8 cellular contexts compared by ENCODE assay signal in genomic region chr6:26401987-26402658, GRCh38. TPM values are rescaled to one million over a fixed set of nuclear protein-coding genes. Genes with fewer than 3 reads are reported as not detected.
A peak's percentile ranks its signal among the peaks of the same experiment; 100 is the strongest.
DNase-seq lines count a peak whose midpoint lies in the region; ATAC-seq and TF ChIP-seq lines count a peak whose summit lies in the region.

TSS of gene BTN3A1 (plus strand) at chr6:26402275. CDS start at chr6:26405564, 3,289 bp downstream.

- H3K9me3 ChIP-seq in adipocyte (ENCODE audit: control insufficient read depth, low read length): no peaks in the 10 kb centered on the region
- no peaks in the 10 kb centered on the region for H3K9me3 ChIP-seq in parathyroid adenoma (ENCODE audit: control insufficient read depth, low read length)
- no peaks in the 10 kb centered on the region for H3K9me3 ChIP-seq in transverse colon

- peak within 1 kb of the TSS; percentile 79 for H2AFZ ChIP-seq in parathyroid adenoma

- WGBS in transverse colon (ENCODE audit: low coverage in 1 of 2), 2 donors: 0 to 1% methylated on average over 7 to 9 of the region's 9 CpGs

- peak within 1 kb of the TSS; percentile 98 for H3K4me3 ChIP-seq in GM08714 (ENCODE audit: low read length)
- H3K4me3 ChIP-seq in adipocyte (ENCODE audit: low read length): peak within 1 kb of the TSS; percentile 92
- peak within 1 kb of the TSS; percentile 93 for H3K4me3 ChIP-seq in parathyroid adenoma (ENCODE audit: low read depth, low read length)
- peak within 1 kb of the TSS; percentile 44 to 86 (median 65) for H3K4me3 ChIP-seq in transverse colon

- TF ChIP-seq POLR2A in transverse colon (IDR thresholded peaks at IDR 0.05): peak; percentile 37

- CTCF ChIA-PET in HEK293T (lab: Yijun Ruan, JAX): no interaction called here

- H3K36me3 ChIP-seq in adipocyte (ENCODE audit: control insufficient read depth, insufficient read depth, low read length, severe bottlenecking) (no peaks in the 10 kb centered on the region), parathyroid adenoma (ENCODE audit: control insufficient read depth, insufficient read depth, low read length) (no peaks in the 10 kb centered on the region), transverse colon (peaks cover 0 to 3% (median 0%) of the 10 kb centered on the region in 4 donors)

- intact Hi-C loops in Right ventricle myocardium superior (cut with DNase I): no loop called here
- intact Hi-C loops in transverse colon (cut with DNase I; ENCODE audit: low total_unique reads): no loop called here

- peak within 1 kb of the TSS; percentile 65 for H3K27ac ChIP-seq in parathyroid adenoma
- H3K27ac ChIP-seq in transverse colon: peak within 1 kb of the TSS; percentile 86 to 93 (median 90)

- DNase-seq in HEK293T (ENCODE audit: extremely low spot score) (peak; percentile 53), MV-4-11 (lab: John Stamatoyannopoulos, UW) (peak; percentile 71), SW 1271 (lab: John Stamatoyannopoulos, UW) (peak; percentile 69 to 90), adipocyte (ENCODE audit: low read depth) (peak; percentile 90), Right ventricle myocardium superior (peak; percentile 74), transverse colon (peak; percentile 73)

- TF ChIP-seq EP300 in transverse colon (IDR thresholded peaks at IDR 0.05; ENCODE audit: low read depth): no peak

- no peaks in the 10 kb centered on the region for H3K79me2 ChIP-seq in parathyroid adenoma

- no peak for TF ChIP-seq CTCF in parathyroid adenoma (IDR thresholded peaks at IDR 0.05)
- TF ChIP-seq CTCF in transverse colon (IDR thresholded peaks at IDR 0.05): no peak

- POLR2A ChIA-PET in HEK293T (lab: Yijun Ruan, JAX): no interaction called here

- H3K4me1 ChIP-seq in adipocyte (ENCODE audit: control insufficient read depth, insufficient read depth, low read length): peaks cover 9% of the 10 kb centered on the region
- no peaks in the 10 kb centered on the region for H3K4me1 ChIP-seq in parathyroid adenoma
- H3K4me1 ChIP-seq in transverse colon: peaks cover 2 to 39% (median 9%) of the 10 kb centered on the region in 4 donors

- H3K9ac ChIP-seq in adipocyte (ENCODE audit: low read length) (peak within 1 kb of the TSS; percentile 84), parathyroid adenoma (no peak within 1 kb of the TSS)

- in situ Hi-C loops in transverse colon (cut with MboI; ENCODE audit: low pct_ligation_motif_present in 1 of 4, low pct_unique_long_range_greater_than_20kb in 1 of 4, low sequenced_read_pairs in 3 of 4): no loop called here

- ATAC-seq in Right ventricle myocardium superior (ENCODE audit: poor library complexity): peak; percentile 98

- H3K4me2 ChIP-seq in parathyroid adenoma (ENCODE audit: low read length): peak within 1 kb of the TSS; percentile 88

- H3K27me3 ChIP-seq in adipocyte (replicated peaks; ENCODE audit: control insufficient read depth, insufficient read depth, low read length) (no peaks in the 10 kb centered on the region), parathyroid adenoma (ENCODE audit: control insufficient read depth, insufficient read depth, low read length) (no peaks in the 10 kb centered on the region), transverse colon (no peaks in the 10 kb centered on the region)

TF ChIP-seq in HEK293T, 16 proteins besides CTCF, POLR2A, EP300 and RAD21:
- TF ChIP-seq L3MBTL2 (conservative IDR thresholded peaks at IDR 0.05) (0 out of 2 replicates have a peak, but pooled peaks have one; percentile 35), NFRKB (IDR thresholded peaks at IDR 0.05) (no peak)

RNA-seq across cellular contexts. Expression of gene BTN3A1, which starts in this region (rescaled TPM):
- total RNA-seq in Right ventricle myocardium superior (9.0 TPM), transverse colon (10 to 100 TPM; 15.7 to 43.2 (median 20.4) TPM)

Comparison
In these comparisons a context has a peak if more than half of its experiments do, and no peak if none do; other contexts are left out.
1. Peak in every context shown above with its lines: DNase-seq, ATAC-seq, H3K4me3 ChIP-seq and H3K27ac ChIP-seq.